Comparison of ENCODE assay signal across 10 cellular contexts in the genomic region with DNA sequence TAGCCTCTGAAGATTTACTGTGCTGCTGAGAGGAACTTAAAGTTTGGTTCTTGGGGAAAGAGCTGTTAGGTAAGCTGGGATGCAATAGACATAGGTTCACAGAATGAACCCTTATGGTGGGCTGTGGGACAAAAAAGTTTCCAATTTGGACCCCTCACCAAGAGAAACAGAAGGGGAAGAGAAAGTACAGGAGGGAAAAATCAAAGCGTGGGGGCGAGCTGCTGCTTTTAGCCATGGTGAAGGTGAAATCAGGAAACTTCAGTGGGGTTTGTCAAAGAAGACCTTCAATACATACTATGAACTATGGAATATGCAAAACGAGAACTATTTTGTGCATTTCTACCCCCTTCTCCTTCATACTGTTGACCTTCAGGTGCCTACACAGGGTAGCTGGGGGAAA. TPM values are rescaled to one million over a fixed set of nuclear protein-coding genes. Genes with fewer than 3 reads are reported as not detected.
DNase-seq lines count a peak whose midpoint lies in the region; ATAC-seq and TF ChIP-seq lines count a peak whose summit lies in the region.
"Had no signal": no experiment of that assay in that cellular context is flagged by ENCODE, and none has a peak within 500 bp of the region (broad histone marks: within the 10 kb centered on the region; RNA-seq: fewer than 3 reads in every experiment).

No MANE protein-coding gene starts in this region.

- peak overlapping the region; percentile 99 for H3K27ac ChIP-seq in OCI-LY3 (ENCODE audit: low read length)

- H3K4me3 ChIP-seq in OCI-LY3 (ENCODE audit: low read length), result peak overlapping the region; percentile 70
- H3K4me3 ChIP-seq: K562 had no signal

- no peaks in the 10 kb centered on the region; the same call in 1 of the 2 replicates for H3K9me3 ChIP-seq in OCI-LY3 (ENCODE audit: insufficient read depth, low read length)

- H3K79me2 ChIP-seq in OCI-LY3 (ENCODE audit: low read length), result no peaks in the 10 kb centered on the region

- no peak for DNase-seq in activated CD4-positive, alpha-beta T cell treated with anti-CD3 and anti-CD28 coated beads, Interleukin-2, amount 10 ng/mL, durations not matched to agents 7 days and 5 days
- DNase-seq in activated CD4-positive, alpha-beta T cell treated with anti-CD3 and anti-CD28 coated beads, Interleukin-2, amount 50 U/mL, for 48 hours, result no peak
- no peak for DNase-seq in effector CD8-positive, alpha-beta T cell (lab: John Stamatoyannopoulos, UW)
- DNase-seq in foreskin melanocyte (no peak), cortex of kidney (lab: John Stamatoyannopoulos, UW) (no peak)

- peak; percentile 17 for ATAC-seq in HG02763 (IDR thresholded peaks at IDR 0.05; ENCODE audit: unreplicated experiment)

- H3K9ac ChIP-seq in OCI-LY3 (ENCODE audit: low read length), result peak overlapping the region; percentile 93

- no peaks in the 10 kb centered on the region for H4K20me1 ChIP-seq in OCI-LY3 (ENCODE audit: insufficient read depth, low read length)

- H3K36me3 Mint-ChIP-seq in activated CD4-positive, alpha-beta T cell treated with anti-CD3 and anti-CD28 coated beads, Interleukin-2, amount 10 ng/mL, durations not matched to agents 7 days and 5 days (ENCODE audit: low read depth), result no peaks in the 10 kb centered on the region
- no peaks in the 10 kb centered on the region for H3K36me3 Mint-ChIP-seq in stimulated activated naive CD8-positive, alpha-beta T cell treated with anti-CD3 and anti-CD28 coated beads, Interleukin-15, Interleukin-2, amounts not matched to agents 100 ng/mL and 50 ng/mL, for 24 hours (ENCODE audit: low read depth)

- no peak overlapping the region for H2AFZ ChIP-seq in OCI-LY3 (ENCODE audit: low read depth, low read length)

- peak overlapping the region; percentile 56 for H3K4me3 Mint-ChIP-seq in activated CD4-positive, alpha-beta T cell treated with anti-CD3 and anti-CD28 coated beads, Interleukin-2, amount 10 ng/mL, durations not matched to agents 7 days and 5 days
- H3K4me3 Mint-ChIP-seq in stimulated activated naive CD8-positive, alpha-beta T cell treated with anti-CD3 and anti-CD28 coated beads, Interleukin-15, Interleukin-2, amounts not matched to agents 100 ng/mL and 50 ng/mL, for 24 hours, result peak overlapping the region; percentile 81

- H3K27ac Mint-ChIP-seq in activated CD4-positive, alpha-beta T cell treated with anti-CD3 and anti-CD28 coated beads, Interleukin-2, amount 10 ng/mL, durations not matched to agents 7 days and 5 days, result peak overlapping the region; percentile 96
- H3K27ac Mint-ChIP-seq in stimulated activated naive CD8-positive, alpha-beta T cell treated with anti-CD3 and anti-CD28 coated beads, Interleukin-15, Interleukin-2, amounts not matched to agents 100 ng/mL and 50 ng/mL, for 24 hours, result peak overlapping the region; percentile 91

- no peaks in the 10 kb centered on the region for H3K9me3 Mint-ChIP-seq in activated CD4-positive, alpha-beta T cell treated with anti-CD3 and anti-CD28 coated beads, Interleukin-2, amount 10 ng/mL, durations not matched to agents 7 days and 5 days
- H3K9me3 Mint-ChIP-seq in stimulated activated naive CD8-positive, alpha-beta T cell treated with anti-CD3 and anti-CD28 coated beads, Interleukin-15, Interleukin-2, amounts not matched to agents 100 ng/mL and 50 ng/mL, for 24 hours, result no peaks in the 10 kb centered on the region

- H3K4me2 ChIP-seq in OCI-LY3 (ENCODE audit: low read length), result peak overlapping the region; percentile 93

- H3K36me3 ChIP-seq in OCI-LY3 (replicated peaks; ENCODE audit: low read depth, low read length), result no peaks in the 10 kb centered on the region

- no peaks in the 10 kb centered on the region for H3K27me3 ChIP-seq in OCI-LY3 (ENCODE audit: low read depth, low read length)

- peaks cover 80% of the 10 kb centered on the region for H3K4me1 ChIP-seq in OCI-LY3 (ENCODE audit: low read length)

- CTCF ChIA-PET in activated CD4-positive, alpha-beta T cell treated with anti-CD3 and anti-CD28 coated beads, Interleukin-2, amount 10 ng/mL, durations not matched to agents 7 days and 5 days (lab: Charles Lee), result interaction anchor here (0.6 to 3.9 kb wide), 9 partner anchors 12 to 166 kb away, joined by 3 to 19 read pairs (median 3); partner anchors contain the start of gene WNK1

- H3K27me3 Mint-ChIP-seq in activated CD4-positive, alpha-beta T cell treated with anti-CD3 and anti-CD28 coated beads, Interleukin-2, amount 10 ng/mL, durations not matched to agents 7 days and 5 days, result no peaks in the 10 kb centered on the region
- no peaks in the 10 kb centered on the region for H3K27me3 Mint-ChIP-seq in stimulated activated naive CD8-positive, alpha-beta T cell treated with anti-CD3 and anti-CD28 coated beads, Interleukin-15, Interleukin-2, amounts not matched to agents 100 ng/mL and 50 ng/mL, for 24 hours

- POLR2A ChIA-PET in activated CD4-positive, alpha-beta T cell treated with anti-CD3 and anti-CD28 coated beads, Interleukin-2, amount 10 ng/mL, durations not matched to agents 7 days and 5 days (lab: Charles Lee), result interaction anchor here (0.7 to 1.0 kb wide), 2 partner anchors 38 to 78 kb away, joined by 3 to 6 read pairs; no protein-coding TSS in a partner anchor

- peaks cover 66% of the 10 kb centered on the region for H3K4me1 Mint-ChIP-seq in activated CD4-positive, alpha-beta T cell treated with anti-CD3 and anti-CD28 coated beads, Interleukin-2, amount 10 ng/mL, durations not matched to agents 7 days and 5 days
- peaks cover 89% of the 10 kb centered on the region for H3K4me1 Mint-ChIP-seq in stimulated activated naive CD8-positive, alpha-beta T cell treated with anti-CD3 and anti-CD28 coated beads, Interleukin-15, Interleukin-2, amounts not matched to agents 100 ng/mL and 50 ng/mL, for 24 hours (ENCODE audit: low read depth)

- no peak for TF ChIP-seq CTCF in OCI-LY3 (IDR thresholded peaks at IDR 0.05; ENCODE audit: low read depth, low read length)

RNA-seq across cellular contexts. Expression of gene NINJ2, which starts 10.6 kb away (rescaled TPM):
- 1 to 10 TPM; 6.7 to 7.4 TPM for total RNA-seq in activated CD4-positive, alpha-beta T cell treated with anti-CD3 and anti-CD28 coated beads, Interleukin-2, amount 10 ng/mL, durations not matched to agents 7 days and 5 days
- total RNA-seq: kidney epithelial cell had no signal
